ENCODE assay signal across 1 cellular context in the genomic region with DNA sequence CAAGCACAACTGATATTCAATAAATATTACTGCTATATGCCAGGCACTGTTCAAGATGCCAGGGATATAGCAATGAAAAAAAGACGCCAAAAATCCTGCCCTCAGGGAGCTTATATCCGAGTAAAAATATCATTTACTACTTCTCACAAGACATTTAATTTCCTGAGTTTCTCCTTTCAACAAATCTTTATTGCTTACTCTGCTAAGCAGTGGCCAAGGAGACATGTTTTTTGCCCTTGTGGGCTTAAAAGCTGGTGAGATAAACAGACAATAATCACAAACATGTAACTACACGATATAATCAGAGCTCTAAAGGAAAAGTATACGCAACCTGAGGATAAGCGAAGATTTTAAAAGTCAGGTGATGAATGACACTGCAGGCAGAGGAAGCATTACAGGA.
A peak's percentile ranks its signal among the peaks of the same experiment; 100 is the strongest.
TF ChIP-seq lines count a peak whose summit lies in the region.

No MANE protein-coding gene starts in this region.

TF ChIP-seq in K562, 482 proteins besides CTCF, POLR2A, EP300 and RAD21:
- no peak for TF ChIP-seq NEUROD1 (IDR thresholded peaks at IDR 0.05; ENCODE audit: borderline replicate concordance, low read depth, low read length, partially characterized antibody)
- TF ChIP-seq, protein P1, sequence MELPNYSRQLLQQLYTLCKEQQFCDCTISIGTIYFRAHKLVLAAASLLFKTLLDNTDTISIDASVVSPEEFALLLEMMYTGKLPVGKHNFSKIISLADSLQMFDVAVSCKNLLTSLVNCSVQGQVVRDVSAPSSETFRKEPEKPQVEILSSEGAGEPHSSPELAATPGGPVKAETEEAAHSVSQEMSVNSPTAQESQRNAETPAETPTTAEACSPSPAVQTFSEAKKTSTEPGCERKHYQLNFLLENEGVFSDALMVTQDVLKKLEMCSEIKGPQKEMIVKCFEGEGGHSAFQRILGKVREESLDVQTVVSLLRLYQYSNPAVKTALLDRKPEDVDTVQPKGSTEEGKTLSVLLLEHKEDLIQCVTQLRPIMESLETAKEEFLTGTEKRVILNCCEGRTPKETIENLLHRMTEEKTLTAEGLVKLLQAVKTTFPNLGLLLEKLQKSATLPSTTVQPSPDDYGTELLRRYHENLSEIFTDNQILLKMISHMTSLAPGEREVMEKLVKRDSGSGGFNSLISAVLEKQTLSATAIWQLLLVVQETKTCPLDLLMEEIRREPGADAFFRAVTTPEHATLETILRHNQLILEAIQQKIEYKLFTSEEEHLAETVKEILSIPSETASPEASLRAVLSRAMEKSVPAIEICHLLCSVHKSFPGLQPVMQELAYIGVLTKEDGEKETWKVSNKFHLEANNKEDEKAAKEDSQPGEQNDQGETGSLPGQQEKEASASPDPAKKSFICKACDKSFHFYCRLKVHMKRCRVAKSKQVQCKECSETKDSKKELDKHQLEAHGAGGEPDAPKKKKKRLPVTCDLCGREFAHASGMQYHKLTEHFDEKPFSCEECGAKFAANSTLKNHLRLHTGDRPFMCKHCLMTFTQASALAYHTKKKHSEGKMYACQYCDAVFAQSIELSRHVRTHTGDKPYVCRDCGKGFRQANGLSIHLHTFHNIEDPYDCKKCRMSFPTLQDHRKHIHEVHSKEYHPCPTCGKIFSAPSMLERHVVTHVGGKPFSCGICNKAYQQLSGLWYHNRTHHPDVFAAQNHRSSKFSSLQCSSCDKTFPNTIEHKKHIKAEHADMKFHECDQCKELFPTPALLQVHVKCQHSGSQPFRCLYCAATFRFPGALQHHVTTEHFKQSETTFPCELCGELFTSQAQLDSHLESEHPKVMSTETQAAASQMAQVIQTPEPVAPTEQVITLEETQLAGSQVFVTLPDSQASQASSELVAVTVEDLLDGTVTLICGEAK (IDR thresholded peaks at IDR 0.05), result peak; percentile 65
- TF ChIP-seq, protein P1 (CRISPR knock-in tag; IDR thresholded peaks at IDR 0.05), result no peak
